In the genomic region with DNA sequence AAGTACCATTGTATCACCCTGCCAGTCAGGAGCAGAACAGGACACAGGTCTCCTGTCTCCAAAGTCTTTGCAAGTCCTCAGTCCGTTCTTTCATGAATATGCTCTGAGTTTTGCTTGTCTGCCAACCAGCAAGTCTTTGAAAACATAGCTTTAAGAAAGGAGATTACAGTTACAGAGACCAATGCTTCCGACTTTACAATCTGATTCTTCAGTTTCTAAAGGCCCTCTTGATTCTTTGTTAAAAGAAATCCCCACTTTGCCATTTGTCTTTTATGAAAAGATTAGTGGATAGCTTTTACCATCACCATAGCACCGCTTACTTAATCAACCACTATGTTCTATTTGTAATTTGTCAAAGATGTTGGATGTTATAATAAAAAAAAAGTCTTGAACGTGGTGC, we compare ENCODE assay signal across 22 cellular contexts.
"Had no signal": no experiment of that assay in that cellular context is flagged by ENCODE, and none has a peak within 500 bp of the region (broad histone marks: within the 10 kb centered on the region; RNA-seq: fewer than 3 reads in every experiment).

No MANE protein-coding gene starts in this region.

- DNase-seq: colonic mucosa; cortex of kidney; effector memory CD4-positive, alpha-beta T cell; erythroblast; esophagus squamous epithelium; foreskin fibroblast; foreskin melanocyte; gastrocnemius medialis; glutamatergic neuron; head of caudate nucleus; heart right ventricle; hippocampal formation; left cardiac atrium; left lung; left ventricle myocardium superior; lower lobe of right lung; mesendoderm; midbrain; naive thymus-derived CD4-positive, alpha-beta T cell had no signal

- H3K27me3 ChIP-seq: colonic mucosa, esophagus squamous epithelium, gastrocnemius medialis, heart right ventricle, left lung had no signal

- H3K9me3 Mint-ChIP-seq: dendritic cell treated with granulocyte-macrophage colony-stimulating factor and Interleukin-4, amounts not matched to agents 40 ng/mL and 50 ng/mL, for 4 days had no signal

- H3K4me3 ChIP-seq: colonic mucosa, esophagus squamous epithelium, gastrocnemius medialis, heart right ventricle, left lung, lower lobe of right lung had no signal

- H3K27ac Mint-ChIP-seq: dendritic cell treated with granulocyte-macrophage colony-stimulating factor and Interleukin-4, amounts not matched to agents 40 ng/mL and 50 ng/mL, for 4 days; memory B cell; naive thymus-derived CD4-positive, alpha-beta T cell had no signal

- H3K4me3 Mint-ChIP-seq: dendritic cell treated with granulocyte-macrophage colony-stimulating factor and Interleukin-4, amounts not matched to agents 40 ng/mL and 50 ng/mL, for 4 days; memory B cell; naive thymus-derived CD4-positive, alpha-beta T cell had no signal

- H3K4me1 Mint-ChIP-seq: memory B cell; naive thymus-derived CD4-positive, alpha-beta T cell had no signal

- H3K27ac ChIP-seq: colonic mucosa, epithelial cell of prostate, gastrocnemius medialis, heart right ventricle, left lung, lower lobe of right lung had no signal

- H3K9me3 ChIP-seq: colonic mucosa, esophagus squamous epithelium, gastrocnemius medialis, left lung, lower lobe of right lung had no signal

- H3K36me3 Mint-ChIP-seq: memory B cell; naive thymus-derived CD4-positive, alpha-beta T cell had no signal

- H3K27me3 Mint-ChIP-seq: dendritic cell treated with granulocyte-macrophage colony-stimulating factor and Interleukin-4, amounts not matched to agents 40 ng/mL and 50 ng/mL, for 4 days; memory B cell; naive thymus-derived CD4-positive, alpha-beta T cell had no signal

- H3K4me1 ChIP-seq: colonic mucosa, left lung, lower lobe of right lung had no signal

- H3K36me3 ChIP-seq: colonic mucosa, esophagus squamous epithelium, gastrocnemius medialis, heart right ventricle, left lung, lower lobe of right lung had no signal
